In genomic region chr2:128057334-128057733, GRCh38 we compare ENCODE assay signal across 4 cellular contexts.
"Had no signal": no experiment of that assay in that cellular context is flagged by ENCODE, and none has a peak within 500 bp of the region (broad histone marks: within the 10 kb centered on the region; RNA-seq: fewer than 3 reads in every experiment).

No MANE protein-coding gene starts in this region.

- H3K4me3 Mint-ChIP-seq: GM23338, H9, IgD-negative memory B cell had no signal

- ATAC-seq: GM23338 had no signal

- H3K4me1 Mint-ChIP-seq: IgD-negative memory B cell had no signal

- DNase-seq: H9, HCEC 1CT had no signal

- H3K9me3 Mint-ChIP-seq: GM23338 had no signal

- H3K4me3 ChIP-seq: GM23338 had no signal

- H3K27ac Mint-ChIP-seq: GM23338, H9, IgD-negative memory B cell had no signal

- H3K36me3 Mint-ChIP-seq: IgD-negative memory B cell had no signal
